Comparison of ENCODE assay signal across 1 cellular context in the genomic region with DNA sequence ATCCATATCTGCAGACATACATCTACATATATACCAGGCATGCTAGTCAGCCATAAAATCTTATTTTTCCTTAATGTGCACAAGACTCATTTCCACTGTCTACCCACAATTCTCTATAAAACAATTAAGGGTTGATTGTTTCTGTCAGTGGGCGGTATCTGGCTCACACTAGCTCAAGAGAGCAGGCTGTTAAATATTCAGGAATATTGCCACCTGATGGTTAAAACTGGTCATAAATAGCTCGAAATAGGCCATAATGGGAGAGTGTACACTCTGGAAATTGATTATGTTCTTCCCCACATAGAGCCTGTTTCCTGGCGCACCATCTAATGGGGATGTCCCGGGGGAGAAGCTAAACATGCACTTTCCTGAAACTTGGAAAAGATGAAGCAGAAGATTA.
TF ChIP-seq lines count a peak whose summit lies in the region.

No MANE protein-coding gene starts in this region.

TF ChIP-seq in IMR-90, 13 proteins besides CTCF, POLR2A, EP300 and RAD21 (continued from another document):
- TF ChIP-seq SMC3 (IDR thresholded peaks at IDR 0.05; ENCODE audit: low read depth, low read length) (no peak), MAZ (IDR thresholded peaks at IDR 0.05; ENCODE audit: borderline replicate concordance, low read depth, low read length) (no peak), BHLHE40 (IDR thresholded peaks at IDR 0.05; ENCODE audit: low read depth, low read length) (no peak), CEBPB (IDR thresholded peaks at IDR 0.05; ENCODE audit: low read depth, low read length) (no peak)
- TF ChIP-seq, protein P1, sequence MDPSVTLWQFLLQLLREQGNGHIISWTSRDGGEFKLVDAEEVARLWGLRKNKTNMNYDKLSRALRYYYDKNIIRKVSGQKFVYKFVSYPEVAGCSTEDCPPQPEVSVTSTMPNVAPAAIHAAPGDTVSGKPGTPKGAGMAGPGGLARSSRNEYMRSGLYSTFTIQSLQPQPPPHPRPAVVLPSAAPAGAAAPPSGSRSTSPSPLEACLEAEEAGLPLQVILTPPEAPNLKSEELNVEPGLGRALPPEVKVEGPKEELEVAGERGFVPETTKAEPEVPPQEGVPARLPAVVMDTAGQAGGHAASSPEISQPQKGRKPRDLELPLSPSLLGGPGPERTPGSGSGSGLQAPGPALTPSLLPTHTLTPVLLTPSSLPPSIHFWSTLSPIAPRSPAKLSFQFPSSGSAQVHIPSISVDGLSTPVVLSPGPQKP (IDR thresholded peaks at IDR 0.05; ENCODE audit: borderline replicate concordance, low read depth, low read length): no peak
TF ChIP-seq in IMR-90: peak in this region for 0.
